Comparison of ENCODE assay signal across 2 cellular contexts in the genomic region with DNA sequence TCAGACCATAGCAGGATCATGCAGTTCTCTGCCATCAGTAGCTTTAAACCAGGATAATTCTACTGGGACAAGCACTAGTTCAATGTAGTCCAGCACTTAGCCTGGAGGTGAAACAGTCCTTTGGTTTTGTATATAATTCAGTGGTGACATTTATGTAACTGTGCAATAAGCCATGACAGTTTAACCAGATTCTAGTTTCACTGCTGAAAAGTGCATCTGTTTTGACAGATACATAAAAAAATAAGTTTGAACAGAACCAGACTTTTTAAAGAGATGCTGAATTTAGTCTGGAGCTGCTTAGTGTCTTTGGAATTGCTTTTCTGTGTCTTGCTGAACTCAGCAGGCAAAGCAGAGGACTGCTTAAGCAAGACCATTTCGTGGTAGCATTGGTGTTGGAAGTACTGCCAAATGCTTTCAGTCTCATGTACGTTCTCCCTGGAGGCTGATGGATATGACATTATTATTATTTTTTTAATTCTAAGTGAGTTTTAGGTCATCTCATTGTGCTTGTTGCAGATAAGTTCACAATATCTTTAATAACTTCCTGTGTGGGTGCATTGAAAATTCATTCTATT.
TF ChIP-seq lines count a peak whose summit lies in the region.

No MANE protein-coding gene starts in this region.

TF ChIP-seq in SK-N-SH, 30 proteins besides CTCF, POLR2A, EP300 and RAD21:
- TF ChIP-seq TAF1 (IDR thresholded peaks at IDR 0.05; ENCODE audit: borderline replicate concordance, low read depth, low read length) = no peak
- no peak for TF ChIP-seq JUND (IDR thresholded peaks at IDR 0.05)
- no peak for TF ChIP-seq MXI1 (IDR thresholded peaks at IDR 0.05; ENCODE audit: low read depth, low read length)
- TF ChIP-seq, protein P1, sequence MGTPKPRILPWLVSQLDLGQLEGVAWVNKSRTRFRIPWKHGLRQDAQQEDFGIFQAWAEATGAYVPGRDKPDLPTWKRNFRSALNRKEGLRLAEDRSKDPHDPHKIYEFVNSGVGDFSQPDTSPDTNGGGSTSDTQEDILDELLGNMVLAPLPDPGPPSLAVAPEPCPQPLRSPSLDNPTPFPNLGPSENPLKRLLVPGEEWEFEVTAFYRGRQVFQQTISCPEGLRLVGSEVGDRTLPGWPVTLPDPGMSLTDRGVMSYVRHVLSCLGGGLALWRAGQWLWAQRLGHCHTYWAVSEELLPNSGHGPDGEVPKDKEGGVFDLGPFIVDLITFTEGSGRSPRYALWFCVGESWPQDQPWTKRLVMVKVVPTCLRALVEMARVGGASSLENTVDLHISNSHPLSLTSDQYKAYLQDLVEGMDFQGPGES (IDR thresholded peaks at IDR 0.05; ENCODE audit: low read depth, low read length) = no peak
- no peak for TF ChIP-seq NFIC (IDR thresholded peaks at IDR 0.05; ENCODE audit: borderline replicate concordance)
- no peak for TF ChIP-seq TEAD4 (IDR thresholded peaks at IDR 0.05; ENCODE audit: borderline replicate concordance, insufficient read depth)

TF ChIP-seq in GM12891, 5 proteins besides CTCF, POLR2A, EP300 and RAD21:
- no peak for TF ChIP-seq POU2F2 (IDR thresholded peaks at IDR 0.05; ENCODE audit: low read depth, low read length)
- TF ChIP-seq PAX5 (IDR thresholded peaks at IDR 0.05; ENCODE audit: insufficient read depth, low read length, severe bottlenecking) = no peak
- TF ChIP-seq TAF1 (IDR thresholded peaks at IDR 0.05; ENCODE audit: low read depth, low read length) = no peak
- no peak for TF ChIP-seq POLR2AphosphoS5 (IDR thresholded peaks at IDR 0.05; ENCODE audit: low read depth, low read length)
- no peak for TF ChIP-seq SPI1 (IDR thresholded peaks at IDR 0.05; ENCODE audit: low read depth, low read length)
TF ChIP-seq in GM12891: peak in this region for 0.
